Comparison of ENCODE assay signal across 27 cellular contexts in the genomic region with DNA sequence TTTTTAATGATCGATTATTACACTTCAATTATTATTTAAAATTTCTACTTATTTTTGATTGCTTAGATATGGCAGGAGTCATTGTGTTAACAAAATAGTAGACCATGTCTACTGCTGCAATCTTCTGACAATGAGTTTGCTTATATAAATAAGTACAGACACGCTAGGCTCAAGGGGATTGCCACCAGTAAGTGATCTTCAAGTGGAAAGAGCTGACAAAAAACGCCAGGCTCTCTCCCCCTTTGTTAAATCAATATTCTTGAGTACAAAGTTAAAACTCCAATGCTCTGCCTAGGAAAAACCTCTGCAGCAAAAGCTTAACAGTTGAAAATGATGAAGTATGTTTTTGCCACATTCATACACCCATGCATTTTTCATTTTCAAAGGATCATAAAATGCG.
"Had no signal": no experiment of that assay in that cellular context is flagged by ENCODE, and none has a peak within 500 bp of the region (broad histone marks: within the 10 kb centered on the region; RNA-seq: fewer than 3 reads in every experiment).

No MANE protein-coding gene starts in this region.

- FAIRE-seq: endometrium, islet of Langerhans had no signal

- H3K27ac ChIP-seq: esophagus squamous epithelium, heart right ventricle, lower lobe of right lung, prostate gland, right atrium auricular region, suprapubic skin, vagina had no signal

- H3K4me1 ChIP-seq: esophagus squamous epithelium, heart right ventricle, lower lobe of right lung, prostate gland, right atrium auricular region, suprapubic skin, vagina had no signal

- H3K36me3 ChIP-seq: esophagus squamous epithelium, heart right ventricle, lower lobe of right lung, prostate gland, right atrium auricular region, suprapubic skin, vagina had no signal

- DNase-seq: dermis blood vessel endothelial cell; effector memory CD4-positive, alpha-beta T cell; erythroblast; esophagus squamous epithelium; foreskin melanocyte; glutamatergic neuron; heart right ventricle; hippocampal formation; left colon; left ventricle myocardium superior; lower lobe of right lung; naive thymus-derived CD8-positive, alpha-beta T cell; nephron progenitor cell; nucleus accumbens; stimulated activated CD4-positive, alpha-beta T cell treated with anti-CD3 and anti-CD28 coated beads, Interleukin-12 subunit alpha, Interleukin-12 subunit beta, amount 100 ng/mL, for 4 hours; stimulated activated CD4-positive, alpha-beta T cell treated with anti-CD3 and anti-CD28 coated beads, Interleukin-1b, Interleukin-23, amount 100 ng/mL, for 48 hours; stimulated activated CD4-positive, alpha-beta T cell treated with anti-CD3 and anti-CD28 coated beads, Interleukin-4, amount 100 ng/mL, for 1 hour; stimulated activated CD8-positive, alpha-beta memory T cell treated with anti-CD3 and anti-CD28 coated beads, Interleukin-4, amount 100 ng/mL, for 48 hours; stimulated activated naive CD4-positive, alpha-beta T cell; stimulated activated naive CD8-positive, alpha-beta T cell treated with anti-CD3 and anti-CD28 coated beads, Interleukin-15, amount 100 ng/mL, for 72 hours had no signal

- H3K27me3 ChIP-seq: esophagus squamous epithelium, heart right ventricle, right atrium auricular region, suprapubic skin, vagina had no signal

- H3K9me3 ChIP-seq: esophagus squamous epithelium, heart right ventricle, lower lobe of right lung, prostate gland, right atrium auricular region, suprapubic skin, vagina had no signal

- H3K4me3 ChIP-seq: esophagus squamous epithelium, heart right ventricle, lower lobe of right lung, prostate gland, right atrium auricular region, smooth muscle cell, suprapubic skin, vagina had no signal
